20 cellular contexts compared by ENCODE assay signal in genomic region chr16:51497541-51498211, GRCh38.
"Had no signal": no experiment of that assay in that cellular context is flagged by ENCODE, and none has a peak within 500 bp of the region (broad histone marks: within the 10 kb centered on the region; RNA-seq: fewer than 3 reads in every experiment).

No MANE protein-coding gene starts in this region.

- H3K4me3 ChIP-seq: coronary artery, esophagus squamous epithelium, gastrocnemius medialis, lung, right lobe of liver, suprapubic skin, transverse colon had no signal

- ATAC-seq: gastrocnemius medialis; natural killer cell; right lobe of liver; stimulated activated naive CD8-positive, alpha-beta T cell treated with anti-CD3 and anti-CD28 coated beads, Interleukin-15, amount 100 ng/mL, for 72 hours had no signal

- H2AFZ ChIP-seq: parathyroid adenoma had no signal

- H3K79me2 ChIP-seq: parathyroid adenoma had no signal

- H3K27me3 ChIP-seq: esophagus squamous epithelium, gastrocnemius medialis, right lobe of liver, suprapubic skin, transverse colon had no signal

- H3K36me3 ChIP-seq: esophagus squamous epithelium, gastrocnemius medialis, right lobe of liver, suprapubic skin, transverse colon had no signal

- H3K9me3 ChIP-seq: esophagus squamous epithelium, gastrocnemius medialis, right lobe of liver, suprapubic skin, transverse colon had no signal

- DNase-seq: dermis blood vessel endothelial cell; effector memory CD4-positive, alpha-beta T cell; erythroblast; esophagus squamous epithelium; gastrocnemius medialis; head of caudate nucleus; natural killer cell; occipital lobe; right lobe of liver; small intestine; stimulated activated CD4-positive, alpha-beta T cell treated with anti-CD3 and anti-CD28 coated beads, Interleukin-15, amount 100 ng/mL, for 24 hours; stimulated activated CD4-positive, alpha-beta T cell treated with anti-CD3 and anti-CD28 coated beads, Interleukin-2, amount 100 ng/mL, for 48 hours; stimulated activated CD8-positive, alpha-beta memory T cell treated with anti-CD3 and anti-CD28 coated beads, Interleukin-4, amount 100 ng/mL, for 48 hours; stimulated activated naive CD4-positive, alpha-beta T cell; stimulated activated naive CD8-positive, alpha-beta T cell treated with anti-CD3 and anti-CD28 coated beads, Interleukin-15, amount 100 ng/mL, for 72 hours; transverse colon had no signal

- H3K9ac ChIP-seq: parathyroid adenoma had no signal

- H3K4me1 ChIP-seq: esophagus squamous epithelium, gastrocnemius medialis, parathyroid adenoma, suprapubic skin, transverse colon had no signal

- H3K27ac ChIP-seq: coronary artery, esophagus squamous epithelium, gastrocnemius medialis, parathyroid adenoma, right lobe of liver, suprapubic skin, transverse colon had no signal
